ENCODE assay signal across 3 cellular contexts in the genomic region with DNA sequence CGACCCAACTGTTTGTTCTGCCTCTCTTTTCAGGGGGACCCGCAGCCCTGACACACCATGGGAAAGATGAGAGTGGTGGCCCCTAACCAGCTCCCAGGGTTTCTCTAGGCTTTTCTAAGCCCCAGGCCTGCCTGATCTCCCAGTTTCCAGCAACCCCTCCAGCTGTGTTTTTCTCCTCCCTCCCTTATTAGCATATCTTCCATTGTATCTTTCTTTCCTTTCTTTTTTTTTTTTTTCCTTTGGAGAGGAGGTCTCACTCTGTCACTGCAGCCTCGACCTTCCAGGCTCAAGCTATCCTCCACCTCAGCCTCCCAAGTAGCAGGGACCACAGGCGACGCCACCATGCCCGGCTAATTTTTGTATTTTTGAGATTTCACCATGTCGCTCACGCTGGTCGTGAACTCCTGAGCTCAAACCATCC.
A peak's percentile ranks its signal among the peaks of the same experiment; 100 is the strongest.
TF ChIP-seq lines count a peak whose summit lies in the region.

No MANE protein-coding gene starts in this region.

TF ChIP-seq in SK-N-SH, 30 proteins besides CTCF, POLR2A, EP300 and RAD21:
- TF ChIP-seq GABPA (IDR thresholded peaks at IDR 0.05; ENCODE audit: low read depth) (no peak), SMC3 (IDR thresholded peaks at IDR 0.05; ENCODE audit: low read depth, low read length) (no peak), NFIC (IDR thresholded peaks at IDR 0.05; ENCODE audit: borderline replicate concordance) (no peak), ELF1 (IDR thresholded peaks at IDR 0.05) (no peak), RFX5 (IDR thresholded peaks at IDR 0.05; ENCODE audit: low read length) (no peak), TEAD4 (IDR thresholded peaks at IDR 0.05; ENCODE audit: borderline replicate concordance, insufficient read depth) (no peak), POLR2AphosphoS5 (IDR thresholded peaks at IDR 0.05; ENCODE audit: low read depth, low read length) (no peak), MEF2A (IDR thresholded peaks at IDR 0.05; ENCODE audit: borderline replicate concordance, low read depth) (no peak), YY1 (IDR thresholded peaks at IDR 0.05; ENCODE audit: low read depth) (no peak), RXRA (IDR thresholded peaks at IDR 0.05; ENCODE audit: borderline replicate concordance, low read depth) (no peak), SIN3A (IDR thresholded peaks at IDR 0.05; ENCODE audit: borderline replicate concordance, low read depth, low read length) (no peak), GATA2 (CRISPR knock-in tag; IDR thresholded peaks at IDR 0.05) (no peak), FOXJ3 (CRISPR knock-in tag; IDR thresholded peaks at IDR 0.05) (no peak), TCF12 (IDR thresholded peaks at IDR 0.05) (no peak), MXI1 (IDR thresholded peaks at IDR 0.05; ENCODE audit: low read depth, low read length) (no peak), FOXM1 (IDR thresholded peaks at IDR 0.05; ENCODE audit: low read depth) (no peak), JUND (IDR thresholded peaks at IDR 0.05) (no peak)
- TF ChIP-seq, protein P1, sequence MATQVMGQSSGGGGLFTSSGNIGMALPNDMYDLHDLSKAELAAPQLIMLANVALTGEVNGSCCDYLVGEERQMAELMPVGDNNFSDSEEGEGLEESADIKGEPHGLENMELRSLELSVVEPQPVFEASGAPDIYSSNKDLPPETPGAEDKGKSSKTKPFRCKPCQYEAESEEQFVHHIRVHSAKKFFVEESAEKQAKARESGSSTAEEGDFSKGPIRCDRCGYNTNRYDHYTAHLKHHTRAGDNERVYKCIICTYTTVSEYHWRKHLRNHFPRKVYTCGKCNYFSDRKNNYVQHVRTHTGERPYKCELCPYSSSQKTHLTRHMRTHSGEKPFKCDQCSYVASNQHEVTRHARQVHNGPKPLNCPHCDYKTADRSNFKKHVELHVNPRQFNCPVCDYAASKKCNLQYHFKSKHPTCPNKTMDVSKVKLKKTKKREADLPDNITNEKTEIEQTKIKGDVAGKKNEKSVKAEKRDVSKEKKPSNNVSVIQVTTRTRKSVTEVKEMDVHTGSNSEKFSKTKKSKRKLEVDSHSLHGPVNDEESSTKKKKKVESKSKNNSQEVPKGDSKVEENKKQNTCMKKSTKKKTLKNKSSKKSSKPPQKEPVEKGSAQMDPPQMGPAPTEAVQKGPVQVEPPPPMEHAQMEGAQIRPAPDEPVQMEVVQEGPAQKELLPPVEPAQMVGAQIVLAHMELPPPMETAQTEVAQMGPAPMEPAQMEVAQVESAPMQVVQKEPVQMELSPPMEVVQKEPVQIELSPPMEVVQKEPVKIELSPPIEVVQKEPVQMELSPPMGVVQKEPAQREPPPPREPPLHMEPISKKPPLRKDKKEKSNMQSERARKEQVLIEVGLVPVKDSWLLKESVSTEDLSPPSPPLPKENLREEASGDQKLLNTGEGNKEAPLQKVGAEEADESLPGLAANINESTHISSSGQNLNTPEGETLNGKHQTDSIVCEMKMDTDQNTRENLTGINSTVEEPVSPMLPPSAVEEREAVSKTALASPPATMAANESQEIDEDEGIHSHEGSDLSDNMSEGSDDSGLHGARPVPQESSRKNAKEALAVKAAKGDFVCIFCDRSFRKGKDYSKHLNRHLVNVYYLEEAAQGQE (IDR thresholded peaks at IDR 0.05; ENCODE audit: low read depth, low read length) = no peak
- TF ChIP-seq, protein P2, sequence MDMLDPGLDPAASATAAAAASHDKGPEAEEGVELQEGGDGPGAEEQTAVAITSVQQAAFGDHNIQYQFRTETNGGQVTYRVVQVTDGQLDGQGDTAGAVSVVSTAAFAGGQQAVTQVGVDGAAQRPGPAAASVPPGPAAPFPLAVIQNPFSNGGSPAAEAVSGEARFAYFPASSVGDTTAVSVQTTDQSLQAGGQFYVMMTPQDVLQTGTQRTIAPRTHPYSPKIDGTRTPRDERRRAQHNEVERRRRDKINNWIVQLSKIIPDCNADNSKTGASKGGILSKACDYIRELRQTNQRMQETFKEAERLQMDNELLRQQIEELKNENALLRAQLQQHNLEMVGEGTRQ (IDR thresholded peaks at IDR 0.05; ENCODE audit: borderline replicate concordance, low read depth, low read length) = no peak

TF ChIP-seq in SK-N-SH treated with all-trans-retinoic acid at 6 μM for 48 hours, 23 proteins besides CTCF, POLR2A, EP300 and RAD21 (continues in another document):
- TF ChIP-seq TCF4 (CRISPR knock-in tag; IDR thresholded peaks at IDR 0.05; ENCODE audit: borderline replicate concordance) = no peak
- no peak for TF ChIP-seq ZFP3 (CRISPR knock-in tag; IDR thresholded peaks at IDR 0.05)
- no peak for TF ChIP-seq ZNF70 (CRISPR knock-in tag; IDR thresholded peaks at IDR 0.05)
- TF ChIP-seq, protein P3, sequence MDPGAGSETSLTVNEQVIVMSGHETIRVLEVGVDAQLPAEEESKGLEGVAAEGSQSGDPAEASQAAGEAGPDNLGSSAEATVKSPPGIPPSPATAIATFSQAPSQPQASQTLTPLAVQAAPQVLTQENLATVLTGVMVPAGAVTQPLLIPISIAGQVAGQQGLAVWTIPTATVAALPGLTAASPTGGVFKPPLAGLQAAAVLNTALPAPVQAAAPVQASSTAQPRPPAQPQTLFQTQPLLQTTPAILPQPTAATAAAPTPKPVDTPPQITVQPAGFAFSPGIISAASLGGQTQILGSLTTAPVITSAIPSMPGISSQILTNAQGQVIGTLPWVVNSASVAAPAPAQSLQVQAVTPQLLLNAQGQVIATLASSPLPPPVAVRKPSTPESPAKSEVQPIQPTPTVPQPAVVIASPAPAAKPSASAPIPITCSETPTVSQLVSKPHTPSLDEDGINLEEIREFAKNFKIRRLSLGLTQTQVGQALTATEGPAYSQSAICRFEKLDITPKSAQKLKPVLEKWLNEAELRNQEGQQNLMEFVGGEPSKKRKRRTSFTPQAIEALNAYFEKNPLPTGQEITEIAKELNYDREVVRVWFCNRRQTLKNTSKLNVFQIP (CRISPR knock-in tag; IDR thresholded peaks at IDR 0.05; ENCODE audit: borderline replicate concordance, low read depth) = no peak
- TF ChIP-seq OSR1 (CRISPR knock-in tag; IDR thresholded peaks at IDR 0.05) = no peak
- no peak for TF ChIP-seq ZNF8 (CRISPR knock-in tag; IDR thresholded peaks at IDR 0.05)
- no peak for TF ChIP-seq CSDC2 (CRISPR knock-in tag; IDR thresholded peaks at IDR 0.05)
- TF ChIP-seq CREB5 (CRISPR knock-in tag; IDR thresholded peaks at IDR 0.05; ENCODE audit: low read depth) = no peak
- TF ChIP-seq CSRNP3 (CRISPR knock-in tag; IDR thresholded peaks at IDR 0.05) = no peak
- TF ChIP-seq BACH2 (CRISPR knock-in tag; IDR thresholded peaks at IDR 0.05; ENCODE audit: borderline replicate concordance) = no peak
- no peak for TF ChIP-seq RARB (CRISPR knock-in tag; IDR thresholded peaks at IDR 0.05)
- no peak for TF ChIP-seq ISL1 (CRISPR knock-in tag; IDR thresholded peaks at IDR 0.05)
- TF ChIP-seq GLIS3 (CRISPR knock-in tag; IDR thresholded peaks at IDR 0.05) = no peak
- no peak for TF ChIP-seq PATZ1 (CRISPR knock-in tag; IDR thresholded peaks at IDR 0.05; ENCODE audit: borderline replicate concordance)
- TF ChIP-seq SNAI2 (CRISPR knock-in tag; IDR thresholded peaks at IDR 0.05) = no peak
- TF ChIP-seq ZNF565 (CRISPR knock-in tag; conservative IDR thresholded peaks at IDR 0.05; ENCODE audit: low read depth) = no peak

TF ChIP-seq in HepG2, 621 proteins besides CTCF, POLR2A, EP300 and RAD21:
- TF ChIP-seq ZNF737 (CRISPR knock-in tag; IDR thresholded peaks at IDR 0.05; ENCODE audit: borderline replicate concordance) (no peak), TFDP2 (CRISPR knock-in tag; IDR thresholded peaks at IDR 0.05) (no peak), DMTF1 (CRISPR knock-in tag; IDR thresholded peaks at IDR 0.05) (no peak)
- TF ChIP-seq, protein P4, sequence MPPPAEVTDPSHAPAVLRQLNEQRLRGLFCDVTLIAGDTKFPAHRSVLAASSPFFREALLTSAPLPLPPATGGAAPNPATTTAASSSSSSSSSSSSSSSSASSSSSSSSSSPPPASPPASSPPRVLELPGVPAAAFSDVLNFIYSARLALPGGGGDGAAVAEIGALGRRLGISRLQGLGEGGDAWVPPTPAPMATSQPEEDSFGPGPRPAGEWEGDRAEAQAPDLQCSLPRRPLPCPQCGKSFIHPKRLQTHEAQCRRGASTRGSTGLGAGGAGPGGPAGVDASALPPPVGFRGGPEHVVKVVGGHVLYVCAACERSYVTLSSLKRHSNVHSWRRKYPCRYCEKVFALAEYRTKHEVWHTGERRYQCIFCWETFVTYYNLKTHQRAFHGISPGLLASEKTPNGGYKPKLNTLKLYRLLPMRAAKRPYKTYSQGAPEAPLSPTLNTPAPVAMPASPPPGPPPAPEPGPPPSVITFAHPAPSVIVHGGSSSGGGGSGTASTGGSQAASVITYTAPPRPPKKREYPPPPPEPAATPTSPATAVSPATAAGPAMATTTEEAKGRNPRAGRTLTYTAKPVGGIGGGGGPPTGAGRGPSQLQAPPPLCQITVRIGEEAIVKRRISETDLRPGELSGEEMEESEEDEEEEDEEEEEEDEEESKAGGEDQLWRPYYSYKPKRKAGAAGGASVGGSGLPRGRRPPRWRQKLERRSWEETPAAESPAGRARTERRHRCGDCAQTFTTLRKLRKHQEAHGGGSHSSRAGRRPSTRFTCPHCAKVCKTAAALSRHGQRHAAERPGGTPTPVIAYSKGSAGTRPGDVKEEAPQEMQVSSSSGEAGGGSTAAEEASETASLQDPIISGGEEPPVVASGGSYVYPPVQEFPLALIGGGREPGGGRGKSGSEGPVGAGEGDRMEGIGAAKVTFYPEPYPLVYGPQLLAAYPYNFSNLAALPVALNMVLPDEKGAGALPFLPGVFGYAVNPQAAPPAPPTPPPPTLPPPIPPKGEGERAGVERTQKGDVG (CRISPR knock-in tag; IDR thresholded peaks at IDR 0.05; ENCODE audit: borderline replicate concordance) = 0 out of 2 replicates have a peak, but pooled peaks have one; percentile 6
- TF ChIP-seq, protein P5, sequence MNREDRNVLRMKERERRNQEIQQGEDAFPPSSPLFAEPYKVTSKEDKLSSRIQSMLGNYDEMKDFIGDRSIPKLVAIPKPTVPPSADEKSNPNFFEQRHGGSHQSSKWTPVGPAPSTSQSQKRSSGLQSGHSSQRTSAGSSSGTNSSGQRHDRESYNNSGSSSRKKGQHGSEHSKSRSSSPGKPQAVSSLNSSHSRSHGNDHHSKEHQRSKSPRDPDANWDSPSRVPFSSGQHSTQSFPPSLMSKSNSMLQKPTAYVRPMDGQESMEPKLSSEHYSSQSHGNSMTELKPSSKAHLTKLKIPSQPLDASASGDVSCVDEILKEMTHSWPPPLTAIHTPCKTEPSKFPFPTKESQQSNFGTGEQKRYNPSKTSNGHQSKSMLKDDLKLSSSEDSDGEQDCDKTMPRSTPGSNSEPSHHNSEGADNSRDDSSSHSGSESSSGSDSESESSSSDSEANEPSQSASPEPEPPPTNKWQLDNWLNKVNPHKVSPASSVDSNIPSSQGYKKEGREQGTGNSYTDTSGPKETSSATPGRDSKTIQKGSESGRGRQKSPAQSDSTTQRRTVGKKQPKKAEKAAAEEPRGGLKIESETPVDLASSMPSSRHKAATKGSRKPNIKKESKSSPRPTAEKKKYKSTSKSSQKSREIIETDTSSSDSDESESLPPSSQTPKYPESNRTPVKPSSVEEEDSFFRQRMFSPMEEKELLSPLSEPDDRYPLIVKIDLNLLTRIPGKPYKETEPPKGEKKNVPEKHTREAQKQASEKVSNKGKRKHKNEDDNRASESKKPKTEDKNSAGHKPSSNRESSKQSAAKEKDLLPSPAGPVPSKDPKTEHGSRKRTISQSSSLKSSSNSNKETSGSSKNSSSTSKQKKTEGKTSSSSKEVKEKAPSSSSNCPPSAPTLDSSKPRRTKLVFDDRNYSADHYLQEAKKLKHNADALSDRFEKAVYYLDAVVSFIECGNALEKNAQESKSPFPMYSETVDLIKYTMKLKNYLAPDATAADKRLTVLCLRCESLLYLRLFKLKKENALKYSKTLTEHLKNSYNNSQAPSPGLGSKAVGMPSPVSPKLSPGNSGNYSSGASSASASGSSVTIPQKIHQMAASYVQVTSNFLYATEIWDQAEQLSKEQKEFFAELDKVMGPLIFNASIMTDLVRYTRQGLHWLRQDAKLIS (CRISPR knock-in tag; IDR thresholded peaks at IDR 0.05) = no peak
